ENCODE assay signal across 9 cellular contexts in the genomic region with DNA sequence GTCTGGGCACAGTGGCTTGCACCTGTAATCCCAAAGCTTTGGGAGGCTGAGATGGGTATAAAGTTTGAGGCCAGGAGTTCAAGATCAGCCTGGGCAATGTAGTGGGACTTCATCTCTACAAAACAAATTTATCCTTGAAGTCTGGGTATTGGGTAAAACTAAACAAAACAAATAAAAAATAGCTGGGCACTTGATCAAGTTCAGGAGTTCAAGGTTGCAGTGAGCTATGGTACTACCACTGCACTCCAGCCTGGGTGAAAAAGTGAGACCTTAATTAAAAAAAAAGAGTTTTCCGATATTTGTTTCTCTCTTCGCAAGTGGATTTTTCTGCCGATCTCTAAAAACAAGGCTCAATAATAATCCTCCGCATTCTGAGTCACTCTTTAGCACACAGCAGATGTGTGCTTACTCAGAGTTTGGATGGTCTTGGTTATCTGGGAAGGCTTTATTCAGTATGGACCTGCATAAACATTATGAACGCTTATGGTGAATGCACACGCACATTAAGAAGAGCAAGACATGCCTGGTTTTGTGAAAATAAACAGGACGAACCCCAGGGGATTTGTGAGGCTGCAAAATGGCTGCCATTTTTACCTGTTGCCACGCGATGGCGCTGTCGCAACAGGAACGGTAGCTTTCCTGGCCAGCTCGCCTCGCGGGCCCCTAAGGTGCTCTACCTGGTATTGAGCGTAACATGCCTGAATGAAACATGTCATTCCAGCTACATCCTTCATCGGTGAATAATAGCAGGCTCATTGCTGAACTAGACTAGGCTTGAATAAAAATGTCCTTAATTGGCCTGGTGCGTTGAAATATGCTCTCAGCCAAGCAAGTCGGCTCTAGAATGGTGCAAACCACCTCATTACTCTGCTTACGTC. TPM values are rescaled to one million over a fixed set of nuclear protein-coding genes. Genes with fewer than 3 reads are reported as not detected.
DNase-seq lines count a peak whose midpoint lies in the region; ATAC-seq and TF ChIP-seq lines count a peak whose summit lies in the region.
"Had no signal": no experiment of that assay in that cellular context is flagged by ENCODE, and none has a peak within 500 bp of the region (broad histone marks: within the 10 kb centered on the region; RNA-seq: fewer than 3 reads in every experiment).

No MANE protein-coding gene starts in this region.

- intact Hi-C loops in esophagus muscularis mucosa (cut with DNase I) = loop anchor here (5.0 to 10.0 kb wide), 2 partner anchors 974 to 1617 kb away; no protein-coding TSS in a partner anchor

- no peak overlapping the region for H3K9ac ChIP-seq in NT2/D1 (ENCODE audit: insufficient read length, low read depth)

- peak; percentile 71 for ATAC-seq in GM19455 (IDR thresholded peaks at IDR 0.05; ENCODE audit: unreplicated experiment)

- 15% methylated on average over 20 of the region's 20 CpGs for WGBS in esophagus muscularis mucosa
- 18% methylated on average over 20 of the region's 20 CpGs for WGBS in suprapubic skin

- H3K9me3 ChIP-seq in NT2/D1 (ENCODE audit: insufficient read depth, low read length) (no peaks in the 10 kb centered on the region), esophagus muscularis mucosa (no peaks in the 10 kb centered on the region), suprapubic skin (no peaks in the 10 kb centered on the region)

- no peaks in the 10 kb centered on the region for H3K36me3 ChIP-seq in NT2/D1 (ENCODE audit: insufficient read depth, insufficient read length, low read length)
- H3K36me3 ChIP-seq in esophagus muscularis mucosa = no peaks in the 10 kb centered on the region
- no peaks in the 10 kb centered on the region for H3K36me3 ChIP-seq in suprapubic skin

- H3K4me1 ChIP-seq in NT2/D1 (ENCODE audit: insufficient read depth, insufficient read length) (no peaks in the 10 kb centered on the region), esophagus muscularis mucosa (peaks cover 6 to 7% (median 7%) of the 10 kb centered on the region in 4 donors), suprapubic skin (peaks cover 9% of the 10 kb centered on the region)

- TF ChIP-seq EP300 in esophagus muscularis mucosa (IDR thresholded peaks at IDR 0.05) = no peak
- TF ChIP-seq EP300 in suprapubic skin (IDR thresholded peaks at IDR 0.05) = no peak

- DNase-seq in COR-L47 (lab: John Stamatoyannopoulos, UW) (peak; percentile 64), HS-5 (ENCODE audit: low read depth) (peak; percentile 25), NT2/D1 (ENCODE audit: low read depth, low spot score) (peak; percentile 27), activated T-cell treated with anti-CD3 and anti-CD28 coated beads for 48 hours (ENCODE audit: low read depth) (peak; percentile 36), esophagus muscularis mucosa (ENCODE audit: extremely low spot score) (no peak), nephron progenitor cell (peak; percentile 69), suprapubic skin (ENCODE audit: low spot score in 2 of 2) (peak in 1 of 2 donors; percentile 60)

- peaks cover 24% of the 10 kb centered on the region for H3K27me3 Mint-ChIP-seq in nephron progenitor cell (ENCODE audit: low read depth, poor library complexity)

- no peaks in the 10 kb centered on the region for H3K36me3 Mint-ChIP-seq in nephron progenitor cell (ENCODE audit: low read depth)
- H3K36me3 Mint-ChIP-seq: activated naive CD8-positive, alpha-beta T cell had no signal

- no peaks in the 10 kb centered on the region for H3K9me3 Mint-ChIP-seq in nephron progenitor cell

- no peak overlapping the region for H3K27ac Mint-ChIP-seq in nephron progenitor cell
- H3K27ac Mint-ChIP-seq: activated naive CD8-positive, alpha-beta T cell had no signal

- TF ChIP-seq CTCF in esophagus muscularis mucosa (IDR thresholded peaks at IDR 0.05) = peak; percentile 58 to 85 (median 74)
- peak; percentile 96 for TF ChIP-seq CTCF in nephron progenitor cell (IDR thresholded peaks at IDR 0.05)
- TF ChIP-seq CTCF in suprapubic skin (IDR thresholded peaks at IDR 0.05) = peak; percentile 62 to 82

- H3K27me3 ChIP-seq in NT2/D1 (ENCODE audit: insufficient read depth, insufficient read length) = peaks cover 16% of the 10 kb centered on the region
- H3K27me3 ChIP-seq in esophagus muscularis mucosa = peaks cover 0 to 5% (median 0%) of the 10 kb centered on the region in 4 donors
- peaks cover 3% of the 10 kb centered on the region for H3K27me3 ChIP-seq in suprapubic skin

- H3K27ac ChIP-seq in esophagus muscularis mucosa (replicated peaks in 1 of 4) = no peak overlapping the region
- H3K27ac ChIP-seq in suprapubic skin = no peak overlapping the region

- H3K4me3 ChIP-seq in NT2/D1 (ENCODE audit: insufficient read length, low read depth) = no peak overlapping the region
- H3K4me3 ChIP-seq in esophagus muscularis mucosa = peak overlapping the region in 2 of 4 donors; percentile 15 to 35
- no peak overlapping the region for H3K4me3 ChIP-seq in suprapubic skin

- TF ChIP-seq POLR2A in esophagus muscularis mucosa (IDR thresholded peaks at IDR 0.05; ENCODE audit: low read depth) (no peak), suprapubic skin (IDR thresholded peaks at IDR 0.05) (no peak)

- peaks cover 4% of the 10 kb centered on the region for H3K4me1 Mint-ChIP-seq in nephron progenitor cell

- H3K4me3 Mint-ChIP-seq in nephron progenitor cell = peak overlapping the region; percentile 58
- H3K4me3 Mint-ChIP-seq: activated naive CD8-positive, alpha-beta T cell had no signal

RNA-seq across cellular contexts. Expression of a gene that starts 6.0 kb away (rescaled TPM):
- total RNA-seq in esophagus muscularis mucosa = not detected
- not detected for total RNA-seq in suprapubic skin
